In the genomic region with DNA sequence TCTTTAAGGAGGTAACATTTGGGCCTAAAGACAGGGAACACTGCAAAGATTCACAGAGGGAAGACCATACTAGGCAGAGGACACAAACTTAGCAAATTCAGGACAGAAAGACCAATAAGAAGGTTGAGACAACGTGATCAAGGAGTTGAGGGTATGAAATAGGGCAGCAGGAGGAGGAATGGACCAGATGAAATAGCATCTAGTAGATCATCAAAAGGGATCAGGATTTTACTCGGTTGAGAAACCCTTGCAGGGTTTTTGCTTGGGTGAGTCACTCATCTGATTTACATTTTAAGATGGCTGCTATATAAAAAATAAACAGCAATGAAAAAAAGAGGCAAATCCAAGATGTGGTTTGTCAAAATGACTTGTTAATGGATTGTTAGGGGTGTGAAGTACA, we compare ENCODE assay signal across 10 cellular contexts. TPM values are rescaled to one million over a fixed set of nuclear protein-coding genes. Genes with fewer than 3 reads are reported as not detected.
DNase-seq lines count a peak whose midpoint lies in the region; ATAC-seq, FAIRE-seq and TF ChIP-seq lines count a peak whose summit lies in the region.
"Had no signal": no experiment of that assay in that cellular context is flagged by ENCODE, and none has a peak within 500 bp of the region (broad histone marks: within the 10 kb centered on the region; RNA-seq: fewer than 3 reads in every experiment).

No MANE protein-coding gene starts in this region.

- no peak for TF ChIP-seq POLR2A in esophagus squamous epithelium (IDR thresholded peaks at IDR 0.05)

- H3K27ac ChIP-seq in AG04450 (ENCODE audit: low read depth, low read length) (no peak overlapping the region), keratinocyte (ENCODE audit: control insufficient read depth, insufficient read depth, low read length) (peak overlapping the region; percentile 35), esophagus squamous epithelium (no peak overlapping the region)

- no peaks in the 10 kb centered on the region for H3K9me1 ChIP-seq in keratinocyte (ENCODE audit: control insufficient read depth, extremely low read depth, insufficient read depth, low read length)

- no peak for ATAC-seq in activated T-helper 17 cell treated with anti-CD3 and anti-CD28 coated beads, Interleukin-2, amount 50 U/mL, for 72 hours (replicated peaks)
- ATAC-seq in HG03108 (IDR thresholded peaks at IDR 0.05; ENCODE audit: unreplicated experiment) (no peak), GM19455 (IDR thresholded peaks at IDR 0.05; ENCODE audit: unreplicated experiment) (no peak)

- 9 to 13% methylated on average over 2 of the region's 2 CpGs for WGBS in esophagus squamous epithelium, 2 donors

- intact Hi-C loops in esophagus squamous epithelium (cut with DNase I): no loop called here

- peaks cover 42% of the 10 kb centered on the region for H3K4me1 Mint-ChIP-seq in activated T-helper 17 cell treated with anti-CD3 and anti-CD28 coated beads, Interleukin-2, amount 50 U/mL, for 72 hours

- H3K27me3 Mint-ChIP-seq in activated T-helper 17 cell treated with anti-CD3 and anti-CD28 coated beads, Interleukin-2, amount 50 U/mL, for 72 hours: no peaks in the 10 kb centered on the region

- DNase-seq in AG04450 (ENCODE audit: low read depth, low spot score) (peak; percentile 36), HCEC 1CT (peak; percentile 73), keratinocyte (ENCODE audit: low read depth, low spot score) (no peak), esophagus squamous epithelium (lab: John Stamatoyannopoulos, UW) (no peak), dedifferentiated amniotic fluid mesenchymal stem cell (ENCODE audit: extremely low spot score) (no peak)
- DNase-seq: central memory CD4-positive, alpha-beta T cell; occipital lobe had no signal

- peak overlapping the region; percentile 8 for H3K9ac ChIP-seq in keratinocyte (ENCODE audit: control insufficient read depth, extremely low read depth, insufficient read depth, low read length)

- H3K27me3 ChIP-seq in AG04450 (ENCODE audit: control insufficient read depth, insufficient read depth, low read length): no peaks in the 10 kb centered on the region
- H3K27me3 ChIP-seq in keratinocyte (ENCODE audit: control insufficient read depth, extremely low read depth, insufficient read depth, low read length): no peaks in the 10 kb centered on the region
- no peaks in the 10 kb centered on the region for H3K27me3 ChIP-seq in esophagus squamous epithelium

- dilution Hi-C loops in keratinocyte (cut with MboI; ENCODE audit: extremely low pct_ligation_motif_present, low sequenced_read_pairs): no loop called here

- H3K9me3 ChIP-seq in AG04450 (ENCODE audit: control insufficient read depth, insufficient read depth, low read length) (no peaks in the 10 kb centered on the region; the same call in 1 of the 2 replicates), keratinocyte (ENCODE audit: control insufficient read depth, low read depth, low read length) (no peaks in the 10 kb centered on the region), esophagus squamous epithelium (no peaks in the 10 kb centered on the region)

- TF ChIP-seq CTCF in AG04450 (IDR thresholded peaks at IDR 0.05; ENCODE audit: low read depth, low read length) (no peak), keratinocyte (optimal IDR thresholded peaks at IDR 0.05 in 1 of 3, IDR thresholded peaks at IDR 0.05 in 1 of 3, conservative IDR thresholded peaks at IDR 0.05 in 1 of 3; ENCODE audit: extremely low read depth in 1 of 3, insufficient read depth in 2 of 3, low read length in 3 of 3) (no peak), esophagus squamous epithelium (IDR thresholded peaks at IDR 0.05) (no peak)

- no peaks in the 10 kb centered on the region for H3K9me3 Mint-ChIP-seq in activated T-helper 17 cell treated with anti-CD3 and anti-CD28 coated beads, Interleukin-2, amount 50 U/mL, for 72 hours

- CTCF ChIA-PET in AG04450 (lab: Charles Lee): no interaction called here

- peak overlapping the region; percentile 29 for H3K4me3 ChIP-seq in AG04450 (ENCODE audit: low read depth, low read length)
- no peak overlapping the region for H3K4me3 ChIP-seq in keratinocyte (ENCODE audit: control insufficient read depth in 2 of 3, extremely low read depth in 1 of 3, insufficient read depth in 2 of 3, low read depth in 1 of 3, low read length in 3 of 3)
- H3K4me3 ChIP-seq in esophagus squamous epithelium: peak overlapping the region in 1 of 4 donors; percentile 26

- H3K4me3 Mint-ChIP-seq in activated T-helper 17 cell treated with anti-CD3 and anti-CD28 coated beads, Interleukin-2, amount 50 U/mL, for 72 hours: peak overlapping the region; percentile 99

- H2AFZ ChIP-seq in keratinocyte (ENCODE audit: control insufficient read depth, low read length): no peak overlapping the region

- peak overlapping the region; percentile 68 for H3K4me2 ChIP-seq in keratinocyte (ENCODE audit: control insufficient read depth, extremely low read depth, insufficient read depth, low read depth, low read length)

- H3K4me1 ChIP-seq in keratinocyte (ENCODE audit: control insufficient read depth, extremely low read depth, insufficient read depth, low read length) (peaks cover 24% of the 10 kb centered on the region), esophagus squamous epithelium (peaks cover 14 to 88% (median 73%) of the 10 kb centered on the region in 3 donors)

- peaks cover 95% of the 10 kb centered on the region for H3K79me2 ChIP-seq in keratinocyte (ENCODE audit: control insufficient read depth, insufficient read depth, low read length)

- H3K27ac Mint-ChIP-seq in activated T-helper 17 cell treated with anti-CD3 and anti-CD28 coated beads, Interleukin-2, amount 50 U/mL, for 72 hours: peak overlapping the region; percentile 82

- H3K36me3 ChIP-seq in keratinocyte (ENCODE audit: control insufficient read depth in 2 of 2, extremely low read depth in 1 of 2, insufficient read depth in 2 of 2, low read length in 2 of 2): peaks cover 4 to 16% of the 10 kb centered on the region in 2 experiments
- peaks cover 0 to 22% (median 0%) of the 10 kb centered on the region in 3 donors for H3K36me3 ChIP-seq in esophagus squamous epithelium

- H3K36me3 Mint-ChIP-seq in activated T-helper 17 cell treated with anti-CD3 and anti-CD28 coated beads, Interleukin-2, amount 50 U/mL, for 72 hours (ENCODE audit: low read depth): peaks cover 95% of the 10 kb centered on the region

- H4K20me1 ChIP-seq in keratinocyte (ENCODE audit: control insufficient read depth, extremely low read depth, insufficient read depth, low read length): peaks cover 65% of the 10 kb centered on the region

- POLR2A ChIA-PET in AG04450 (lab: Yijun Ruan, JAX): interaction anchor here (0.7 kb wide), 1 partner anchor 479 kb away, joined by 4 read pairs; no protein-coding TSS in a partner anchor

- FAIRE-seq in keratinocyte (lab: Jason Lieb, UNC): peak; percentile 68

RNA-seq across cellular contexts. Expression of a gene that starts 4.7 kb away (rescaled TPM):
- polyA plus RNA-seq in AG04450 (2011; rRNA removed) (75.0 and 117 TPM in 2 replicates), keratinocyte (50.7 to 80.3 TPM (median 54.3 TPM) in 3 replicates)
- 58.9 and 125 TPM in 2 replicates for polyA minus RNA-seq in AG04450 (2011; rRNA and poly(A)+ RNA removed)
- total RNA-seq in activated T-helper 17 cell treated with anti-CD3 and anti-CD28 coated beads, Interleukin-2, amount 50 U/mL, for 72 hours: 100 to 1,000 TPM; 138 to 191 TPM
- 104 TPM for polyA plus RNA-seq in keratinocyte (2011; ENCODE audit: low read depth)
- 30.6 and 53.0 TPM in 2 replicates for polyA plus RNA-seq in keratinocyte (2011; cell fraction: cytosol; rRNA removed)
- polyA plus RNA-seq in keratinocyte (2011; cell fraction: nucleus; rRNA removed): 75.5 and 112 TPM in 2 replicates
- polyA plus RNA-seq in keratinocyte (2012; ENCODE audit: low replicate concordance): 32.6 and 72.3 TPM in 2 replicates
- 27.0 to 109 TPM (median 65.1 TPM) in 3 replicates for polyA minus RNA-seq in keratinocyte
- 50.8 TPM for polyA minus RNA-seq in keratinocyte (2011; cell fraction: cytosol; rRNA and poly(A)+ RNA removed)
- polyA minus RNA-seq in keratinocyte (2011; cell fraction: nucleus; rRNA and poly(A)+ RNA removed): 54.9 and 94.1 TPM in 2 replicates
- 100 to 1,000 TPM in 2 of 4 donors, 10 to 100 TPM in 2; 73.2 to 119 (median 93.9) TPM for total RNA-seq in esophagus squamous epithelium

RNA-seq across cellular contexts. Expression of a gene that starts 34.8 kb away (rescaled TPM):
- polyA plus RNA-seq in AG04450 (2011; rRNA removed) (2.6 and 3.3 TPM in 2 replicates), keratinocyte (5.7 to 12.0 TPM (median 7.3 TPM) in 3 replicates)
- 3.1 and 3.7 TPM in 2 replicates for polyA minus RNA-seq in AG04450 (2011; rRNA and poly(A)+ RNA removed)
- total RNA-seq in activated T-helper 17 cell treated with anti-CD3 and anti-CD28 coated beads, Interleukin-2, amount 50 U/mL, for 72 hours: 10 to 100 TPM; 15.3 to 31.0 TPM
- polyA plus RNA-seq in keratinocyte (2011; ENCODE audit: low read depth): 1.4 TPM
- polyA plus RNA-seq in keratinocyte (2011; cell fraction: cytosol; rRNA removed): 4.6 and 7.4 TPM in 2 replicates
- 9.3 and 10.3 TPM in 2 replicates for polyA plus RNA-seq in keratinocyte (2011; cell fraction: nucleus; rRNA removed)
- 0.73 and 4.5 TPM in 2 replicates for polyA plus RNA-seq in keratinocyte (2012; ENCODE audit: low replicate concordance)
- 3.2 to 7.8 TPM (median 3.3 TPM) in 3 replicates for polyA minus RNA-seq in keratinocyte
- not detected for polyA minus RNA-seq in keratinocyte (2011; cell fraction: cytosol; rRNA and poly(A)+ RNA removed)
- polyA minus RNA-seq in keratinocyte (2011; cell fraction: nucleus; rRNA and poly(A)+ RNA removed): 2.6 and 6.8 TPM in 2 replicates
- 1 to 10 TPM; 2.3 to 4.7 (median 2.6) TPM for total RNA-seq in esophagus squamous epithelium

Comparison
In these comparisons a context has a peak if more than half of its experiments do, and no peak if none do; other contexts are left out.
1. DNase-seq: peak in AG04450 (single experiment) and HCEC 1CT (single experiment); none in keratinocyte (single experiment), esophagus squamous epithelium (single experiment) and dedifferentiated amniotic fluid mesenchymal stem cell (single experiment).